ENCODE assay signal across 1 cellular context in genomic region chr17:80474933-80475915, GRCh38.
TF ChIP-seq lines count a peak whose summit lies in the region.

No MANE protein-coding gene starts in this region.

TF ChIP-seq in SK-N-SH treated with all-trans-retinoic acid at 6 μM for 48 hours, 23 proteins besides CTCF, POLR2A, EP300 and RAD21 (continued from another document):
- TF ChIP-seq CREB5 (CRISPR knock-in tag; IDR thresholded peaks at IDR 0.05; ENCODE audit: low read depth), result no peak
